23 cellular contexts compared by ENCODE assay signal in genomic region chr20:63323298-63323820, GRCh38. TPM values are rescaled to one million over a fixed set of nuclear protein-coding genes. Genes with fewer than 3 reads are reported as not detected.
DNase-seq lines count a peak whose midpoint lies in the region; ATAC-seq and TF ChIP-seq lines count a peak whose summit lies in the region.
"Had no signal": no experiment of that assay in that cellular context is flagged by ENCODE, and none has a peak within 500 bp of the region (broad histone marks: within the 10 kb centered on the region; RNA-seq: fewer than 3 reads in every experiment).

No MANE protein-coding gene starts in this region.

- H3K4me3 ChIP-seq in left ventricle myocardium inferior, result no peak overlapping the region
- H3K4me3 ChIP-seq in MM.1S (ENCODE audit: low read length), result no peak overlapping the region
- H3K4me3 ChIP-seq in fibroblast of lung (replicated peaks in 1 of 4; ENCODE audit: control extremely low read depth in 1 of 4, insufficient read depth in 1 of 4, low read depth in 3 of 4, low read length in 4 of 4), result no peak overlapping the region
- H3K4me3 ChIP-seq in upper lobe of right lung, result no peak overlapping the region
- H3K4me3 ChIP-seq: psoas muscle had no signal

- no peaks in the 10 kb centered on the region for H3F3A ChIP-seq in MM.1S (ENCODE audit: insufficient read depth, low read length)

- intact Hi-C loops in Right ventricle myocardium superior (cut with DNase I), result no loop called here
- intact Hi-C loops in left ventricle myocardium inferior (cut with micrococcal nuclease), result no loop called here
- intact Hi-C loops in upper lobe of right lung (cut with DNase I), result no loop called here

- H3K79me2 ChIP-seq in MM.1S (ENCODE audit: low read length), result no peaks in the 10 kb centered on the region
- H3K79me2 ChIP-seq in fibroblast of lung (ENCODE audit: control insufficient read depth, insufficient read depth, low read length), result no peaks in the 10 kb centered on the region

- H3K9me3 ChIP-seq in left ventricle myocardium inferior (replicated peaks) (peaks cover 6% of the 10 kb centered on the region), MM.1S (replicated peaks; ENCODE audit: insufficient read depth, low read length) (no peaks in the 10 kb centered on the region), fibroblast of lung (ENCODE audit: control insufficient read depth, insufficient read depth, low read depth, low read length) (no peaks in the 10 kb centered on the region), upper lobe of right lung (no peaks in the 10 kb centered on the region)
- H3K9me3 ChIP-seq: psoas muscle had no signal

- peaks cover 67% of the 10 kb centered on the region for H3K27me3 ChIP-seq in left ventricle myocardium inferior (ENCODE audit: low read depth)
- H3K27me3 ChIP-seq in MM.1S (replicated peaks; ENCODE audit: insufficient read depth, low read length), result peaks cover 69% of the 10 kb centered on the region
- peaks cover 7% of the 10 kb centered on the region for H3K27me3 ChIP-seq in fibroblast of lung (ENCODE audit: control insufficient read depth, insufficient read depth, low read length)
- H3K27me3 ChIP-seq in upper lobe of right lung, result peaks cover 10% of the 10 kb centered on the region

- no peak for ATAC-seq in Right ventricle myocardium superior (ENCODE audit: poor library complexity)
- no peak for ATAC-seq in upper lobe of right lung
- ATAC-seq: activated naive CD4-positive, alpha-beta T cell treated with anti-CD3 and anti-CD28 coated beads, Interleukin-2, amount 50 U/mL, for 72 hours; CD8-positive, alpha-beta T cell; foreskin keratinocyte; naive thymus-derived CD8-positive, alpha-beta T cell; psoas muscle had no signal

- H3K27ac ChIP-seq in left ventricle myocardium inferior (replicated peaks) (no peak overlapping the region), MM.1S (ENCODE audit: low read length) (no peak overlapping the region), fibroblast of lung (ENCODE audit: insufficient read depth, low read length) (no peak overlapping the region), upper lobe of right lung (no peak overlapping the region)
- H3K27ac ChIP-seq: foreskin keratinocyte, psoas muscle had no signal

- H4K20me1 ChIP-seq in MM.1S (ENCODE audit: insufficient read depth, low read length) (no peaks in the 10 kb centered on the region), fibroblast of lung (ENCODE audit: control insufficient read depth, extremely low read depth, insufficient read depth, low read length) (no peaks in the 10 kb centered on the region)

- no peaks in the 10 kb centered on the region for H3K36me3 ChIP-seq in left ventricle myocardium inferior
- H3K36me3 ChIP-seq in MM.1S (replicated peaks; ENCODE audit: insufficient read depth, low read length), result no peaks in the 10 kb centered on the region
- H3K36me3 ChIP-seq in fibroblast of lung (ENCODE audit: control insufficient read depth, insufficient read depth, low read length), result no peaks in the 10 kb centered on the region
- H3K36me3 ChIP-seq in upper lobe of right lung, result no peaks in the 10 kb centered on the region

- H3K9ac ChIP-seq in MM.1S (ENCODE audit: low read length) (no peak overlapping the region), fibroblast of lung (ENCODE audit: insufficient read depth, low read length) (no peak overlapping the region)

- H3K9me2 ChIP-seq in MM.1S (replicated peaks; ENCODE audit: insufficient read depth, low read length), result no peaks in the 10 kb centered on the region

- DNase-seq in Right ventricle myocardium superior (peak; percentile 15), left ventricle myocardium inferior (no peak), MM.1S (no peak), fibroblast of lung (ENCODE audit: low read depth in 2 of 2) (no peak), upper lobe of right lung (peak; percentile 29), NCI-H510A (lab: John Stamatoyannopoulos, UW) (no peak), G401 (ENCODE audit: low spot score) (no peak)
- DNase-seq in stimulated activated CD4-positive, alpha-beta T cell treated with anti-CD3 and anti-CD28 coated beads, Interleukin-4, amount 100 ng/mL, for 24 hours, result no peak
- DNase-seq: activated CD8-positive, alpha-beta memory T cell treated with anti-CD3 and anti-CD28 coated beads for 24 hours; activated T-cell treated with anti-CD3 and anti-CD28 coated beads, Interleukin-2, amount 50 U/mL, for 48 hours; CD8-positive, alpha-beta T cell; cortex of kidney; foreskin keratinocyte; MV-4-11; NCI-H2029 treated with DMSO at 0.1 percent for 48 hours; NCI-H510A treated with DMSO at 0.1 percent for 48 hours; stimulated activated CD8-positive, alpha-beta memory T cell treated with anti-CD3 and anti-CD28 coated beads, Interleukin-4, amount 100 ng/mL, for 48 hours had no signal

- TF ChIP-seq CTCF in left ventricle myocardium inferior (IDR thresholded peaks at IDR 0.05; ENCODE audit: borderline replicate concordance) (no peak), MM.1S (IDR thresholded peaks at IDR 0.05; ENCODE audit: low read length) (0 out of 2 replicates have a peak, but pooled peaks have one; percentile 3), fibroblast of lung (conservative IDR thresholded peaks at IDR 0.05 in 1 of 2, IDR thresholded peaks at IDR 0.05 in 1 of 2; ENCODE audit: low read depth in 1 of 2, low read length in 2 of 2) (peak; percentile 7 to 28), upper lobe of right lung (IDR thresholded peaks at IDR 0.05) (no peak)

- H3K4me2 ChIP-seq in MM.1S (ENCODE audit: low read depth, low read length) (no peak overlapping the region), fibroblast of lung (ENCODE audit: extremely low read depth, insufficient read depth, low read length) (no peak overlapping the region)

- in situ Hi-C loops in G401 (cut with HindIII; ENCODE audit: low sequenced_read_pairs), result no loop called here

- H3K4me1 ChIP-seq in left ventricle myocardium inferior, result peaks cover 8% of the 10 kb centered on the region
- H3K4me1 ChIP-seq in MM.1S (ENCODE audit: low read length), result no peaks in the 10 kb centered on the region
- no peaks in the 10 kb centered on the region for H3K4me1 ChIP-seq in fibroblast of lung (ENCODE audit: control insufficient read depth, extremely low read depth, insufficient read depth, low read length)
- H3K4me1 ChIP-seq in upper lobe of right lung, result peaks cover 5% of the 10 kb centered on the region
- H3K4me1 ChIP-seq: foreskin keratinocyte, psoas muscle had no signal

- H2AFZ ChIP-seq in MM.1S (ENCODE audit: low read length), result no peak overlapping the region
- no peak overlapping the region for H2AFZ ChIP-seq in fibroblast of lung (ENCODE audit: low read length)

RNA-seq across cellular contexts. Expression of gene COL20A1, which starts 30.4 kb away (rescaled TPM):
- total RNA-seq in Right ventricle myocardium superior (not detected), left ventricle myocardium inferior (not detected), fibroblast of lung (not detected in 2 replicates), upper lobe of right lung (not detected)
- not detected in 2 replicates for polyA plus RNA-seq in fibroblast of lung
- not detected in 2 replicates for polyA plus RNA-seq in fibroblast of lung (2012)
- not detected in 2 replicates for polyA minus RNA-seq in fibroblast of lung (ENCODE audit: low replicate concordance)
- not detected in 2 replicates for total RNA-seq in G401 (2014; rRNA removed; shearing (Covaris generic))
- total RNA-seq: foreskin keratinocyte; mesenteric fat pad; psoas muscle; T-helper 2 cell treated with Interferon-gamma antibody and Interleukin-4, amounts not matched to agents 100 ng/mL and 5 ng/mL, for 36 hours; ureter had no signal
- polyA plus RNA-seq: foreskin keratinocyte; naive thymus-derived CD8-positive, alpha-beta T cell had no signal

RNA-seq across cellular contexts. Expression of gene CHRNA4, which starts 37.8 kb away (rescaled TPM):
- total RNA-seq in Right ventricle myocardium superior, result 1.5 TPM
- 0.38 TPM for total RNA-seq in left ventricle myocardium inferior
- total RNA-seq in fibroblast of lung, result not detected in 2 replicates
- polyA plus RNA-seq in fibroblast of lung, result not detected in 2 replicates
- not detected in 2 replicates for polyA plus RNA-seq in fibroblast of lung (2012)
- polyA minus RNA-seq in fibroblast of lung (ENCODE audit: low replicate concordance), result not detected in 2 replicates
- 0.06 TPM for total RNA-seq in upper lobe of right lung
- total RNA-seq in G401 (2014; rRNA removed; shearing (Covaris generic)), result 0.37 and 1.4 TPM in 2 replicates
- total RNA-seq: activated naive CD4-positive, alpha-beta T cell treated with anti-CD3 and anti-CD28 coated beads, Interleukin-2, amount 50 U/mL, for 72 hours; CD8-positive, alpha-beta T cell; foreskin keratinocyte; mesenteric fat pad; naive thymus-derived CD8-positive, alpha-beta T cell; T-helper 2 cell treated with Interferon-gamma antibody and Interleukin-4, amounts not matched to agents 100 ng/mL and 5 ng/mL, for 36 hours; ureter had no signal
- polyA plus RNA-seq: foreskin keratinocyte; naive thymus-derived CD8-positive, alpha-beta T cell had no signal

RNA-seq across cellular contexts. Expression of gene ARFGAP1, which starts 50.7 kb away (rescaled TPM):
- total RNA-seq in Right ventricle myocardium superior (25.3 TPM), left ventricle myocardium inferior (33.4 TPM), fibroblast of lung (35.2 and 42.9 TPM in 2 replicates), upper lobe of right lung (67.0 TPM)
- 33.1 and 37.6 TPM in 2 replicates for polyA plus RNA-seq in fibroblast of lung
- polyA plus RNA-seq in fibroblast of lung (2012), result 65.4 and 66.5 TPM in 2 replicates
- 55.4 and 101 TPM in 2 replicates for polyA minus RNA-seq in fibroblast of lung (ENCODE audit: low replicate concordance)
- total RNA-seq in G401 (2014; rRNA removed; shearing (Covaris generic)), result 69.8 and 86.8 TPM in 2 replicates

Comparison
In these comparisons a context has a peak if more than half of its experiments do, and no peak if none do; other contexts are left out.
1. DNase-seq: peak in Right ventricle myocardium superior (single experiment) and upper lobe of right lung (single experiment); none in left ventricle myocardium inferior (single experiment), MM.1S (single experiment), fibroblast of lung (0 of 2), NCI-H510A (single experiment), stimulated activated CD4-positive, alpha-beta T cell treated with anti-CD3 and anti-CD28 coated beads, Interleukin-4, amount 100 ng/mL, for 24 hours (single experiment) and G401 (single experiment).
2. CTCF ChIP-seq: peak in MM.1S (single experiment) and fibroblast of lung (2 of 2); none in left ventricle myocardium inferior (single experiment) and upper lobe of right lung (single experiment).